ENCODE assay signal across 34 cellular contexts in genomic region chr14:27536748-27537147, GRCh38.
"Had no signal": no experiment of that assay in that cellular context is flagged by ENCODE, and none has a peak within 500 bp of the region (broad histone marks: within the 10 kb centered on the region; RNA-seq: fewer than 3 reads in every experiment).

No MANE protein-coding gene starts in this region.

- H3K9me3 ChIP-seq: adrenal gland, ascending aorta, body of pancreas, breast epithelium had no signal

- H3K4me1 ChIP-seq: adrenal gland, ascending aorta, body of pancreas, breast epithelium had no signal

- DNase-seq: activated effector memory CD4-positive, alpha-beta T cell treated with anti-CD3 and anti-CD28 coated beads, Interleukin-2, amount 50 U/mL, for 16 hours; activated effector memory CD4-positive, alpha-beta T cell treated with Interleukin-2 at 50 U/mL for 16 hours; activated gamma-delta T cell; activated gamma-delta T cell treated with Interleukin-2 at 50 U/mL for 16 hours; activated naive CD4-positive, alpha-beta T cell; activated naive CD4-positive, alpha-beta T cell treated with anti-CD3 and anti-CD28 coated beads for 36 hours; activated naive CD4-positive, alpha-beta T cell treated with anti-CD3 and anti-CD28 coated beads, Interleukin-2, amount 10 ng/mL, durations not matched to agents 7 days and 5 days; activated naive CD4-positive, alpha-beta T cell treated with anti-CD3 and anti-CD28 coated beads, Interleukin-2, amount 50 U/mL, for 16 hours; activated naive CD4-positive, alpha-beta T cell treated with Interleukin-2 at 50 U/mL for 16 hours; activated naive CD8-positive, alpha-beta T cell treated with anti-CD3 and anti-CD28 coated beads for 36 hours; activated naive CD8-positive, alpha-beta T cell treated with anti-CD3 and anti-CD28 coated beads, Interleukin-2, amount 10 ng/mL, durations not matched to agents 7 days and 5 days; activated naive CD8-positive, alpha-beta T cell treated with anti-CD3 and anti-CD28 coated beads, Interleukin-2, amount 50 U/mL, for 24 hours; activated T-cell treated with anti-CD3 and anti-CD28 coated beads, Interleukin-2, amount 50 U/mL, for 1 hour; activated T-cell treated with anti-CD3 and anti-CD28 coated beads, Interleukin-2, amount 50 U/mL, for 24 hours; activated T-cell treated with anti-CD3 and anti-CD28 coated beads, Interleukin-2, amount 50 U/mL, for 4 hours; activated T-cell treated with anti-CD3 and anti-CD28 coated beads, Interleukin-2, amount 50 U/mL, for 48 hours; activated T-cell treated with anti-CD3 and anti-CD28 coated beads, Interleukin-2, amount 50 U/mL, for 72 hours; adrenal gland; amniotic stem cell; amygdala; anterior cingulate cortex; aorta; body of pancreas; brain microvascular endothelial cell; caudate nucleus; central memory CD4-positive, alpha-beta T cell; cerebellar nuclear complex had no signal

- H3K27ac ChIP-seq: adrenal gland, ascending aorta, body of pancreas, brain microvascular endothelial cell, breast epithelium, cardiac muscle cell had no signal

- ATAC-seq: activated naive CD4-positive, alpha-beta T cell treated with anti-CD3 and anti-CD28 coated beads, Interleukin-2, amount 50 U/mL, for 72 hours; activated naive CD8-positive, alpha-beta T cell treated with anti-CD3 and anti-CD28 coated beads, Interleukin-2, amount 50 U/mL, for 24 hours; activated T-cell treated with anti-CD3 and anti-CD28 coated beads, Interleukin-2, amount 50 U/mL, for 4 hours; activated T-cell treated with anti-CD3 and anti-CD28 coated beads, Interleukin-2, amount 50 U/mL, for 72 hours; activated T-helper 17 cell treated with anti-CD3 and anti-CD28 coated beads, Interleukin-2, amount 50 U/mL, for 72 hours; body of pancreas had no signal

- H3K27me3 ChIP-seq: adrenal gland, ascending aorta, body of pancreas, brain microvascular endothelial cell, breast epithelium, cardiac muscle cell had no signal

- H3K4me3 ChIP-seq: adrenal gland, ascending aorta, body of pancreas, breast epithelium, cardiac muscle cell had no signal

- FAIRE-seq: astrocyte, bronchial epithelial cell had no signal

- H3K36me3 ChIP-seq: adrenal gland, ascending aorta, brain microvascular endothelial cell, breast epithelium, cardiac muscle cell had no signal
